Comparison of ENCODE assay signal across 13 cellular contexts in the genomic region with DNA sequence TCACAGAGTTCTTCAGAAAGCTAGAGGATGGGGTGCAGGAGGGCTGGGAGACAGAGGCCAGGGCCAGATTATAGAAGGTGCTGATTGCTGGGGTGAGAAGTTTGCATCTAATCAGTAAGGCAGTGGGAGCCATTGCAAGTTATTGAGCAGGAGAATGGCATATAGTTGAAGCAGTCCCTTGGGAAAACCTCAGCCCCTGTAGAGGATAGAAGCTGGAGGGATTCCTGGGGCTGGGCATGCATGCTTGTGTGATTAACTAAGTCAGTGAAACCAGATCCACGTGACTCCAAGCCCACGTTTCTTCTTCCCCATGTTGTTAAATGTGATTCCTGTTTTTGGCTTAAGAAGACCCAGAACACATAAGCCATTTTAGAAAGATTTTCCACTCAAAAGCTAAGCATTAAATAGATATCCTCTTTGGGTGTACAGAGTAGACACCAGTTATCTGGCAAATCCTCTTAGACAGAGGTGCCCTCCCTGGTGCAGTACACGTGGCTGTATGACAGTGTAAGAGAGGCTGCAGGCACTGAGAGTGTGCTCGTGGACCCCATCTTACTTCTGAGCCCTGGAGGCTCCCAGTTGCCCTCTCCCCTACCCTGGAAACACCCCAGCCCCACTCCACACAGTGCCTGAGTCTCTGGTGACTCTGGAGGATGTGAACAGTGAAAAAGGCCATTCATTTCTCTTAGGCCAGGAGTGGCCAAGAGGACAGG. TPM values are rescaled to one million over a fixed set of nuclear protein-coding genes. Genes with fewer than 3 reads are reported as not detected.
DNase-seq lines count a peak whose midpoint lies in the region; ATAC-seq and TF ChIP-seq lines count a peak whose summit lies in the region.
"Had no signal": no experiment of that assay in that cellular context is flagged by ENCODE, and none has a peak within 500 bp of the region (broad histone marks: within the 10 kb centered on the region; RNA-seq: fewer than 3 reads in every experiment).

No MANE protein-coding gene starts in this region.

- DNase-seq in D341Med (ENCODE audit: low spot score) (peak; percentile 57), NCI-H69 (lab: John Stamatoyannopoulos, UW) (peak; percentile 21), fibroblast of gingiva (ENCODE audit: low read depth) (peak; percentile 39), neural crest cell (ENCODE audit: low read depth, low spot score) (no peak), ecto neural progenitor cell (ENCODE audit: low spot score) (no peak)
- DNase-seq in activated CD4-positive, CD25-positive, alpha-beta regulatory T cell (lab: John Stamatoyannopoulos, UW): no peak
- DNase-seq: activated CD8-positive, alpha-beta memory T cell treated with anti-CD3 and anti-CD28 coated beads for 24 hours; colonic mucosa; left ventricle myocardium superior; NCI-H226; pancreas had no signal

- H3K36me3 Mint-ChIP-seq in neural crest cell (ENCODE audit: low read depth): peaks cover 2% of the 10 kb centered on the region

- H3K4me1 Mint-ChIP-seq in neural crest cell: peaks cover 33% of the 10 kb centered on the region

- ATAC-seq in HG02970 (IDR thresholded peaks at IDR 0.05; ENCODE audit: low FRiP score, unreplicated experiment) (no peak), HG03520 (IDR thresholded peaks at IDR 0.05; ENCODE audit: unreplicated experiment) (no peak)
- ATAC-seq: left ventricle myocardium superior, pancreas had no signal

- peak overlapping the region; percentile 65 for H3K4me3 Mint-ChIP-seq in neural crest cell

- H3K9me3 Mint-ChIP-seq in neural crest cell: no peaks in the 10 kb centered on the region

- H3K27me3 Mint-ChIP-seq in neural crest cell (ENCODE audit: low read depth): peaks cover 21% of the 10 kb centered on the region

- peak overlapping the region; percentile 71 for H3K27ac Mint-ChIP-seq in neural crest cell (ENCODE audit: unreplicated experiment)

- no peak for TF ChIP-seq CTCF in neural crest cell (conservative IDR thresholded peaks at IDR 0.05)

RNA-seq across cellular contexts. Expression of gene C14orf132, which starts 3.2 kb away (rescaled TPM):
- total RNA-seq in neural crest cell: 38.2 and 42.1 TPM in 2 replicates

Comparison
In these comparisons a context has a peak if more than half of its experiments do, and no peak if none do; other contexts are left out.
1. DNase-seq: peak in D341Med (single experiment), NCI-H69 (single experiment) and fibroblast of gingiva (single experiment); none in neural crest cell (single experiment), ecto neural progenitor cell (single experiment) and activated CD4-positive, CD25-positive, alpha-beta regulatory T cell (0 of 4).